Comparison of ENCODE assay signal across 27 cellular contexts in genomic region chr16:81905277-81905676, GRCh38.
"Had no signal": no experiment of that assay in that cellular context is flagged by ENCODE, and none has a peak within 500 bp of the region (broad histone marks: within the 10 kb centered on the region; RNA-seq: fewer than 3 reads in every experiment).

No MANE protein-coding gene starts in this region.

- H3K4me1 Mint-ChIP-seq: naive thymus-derived CD8-positive, alpha-beta T cell; stimulated activated memory B cell treated with anti-CD40 and anti-IgM and Interleukin-4, amounts not matched to agents 10 μg/mL and 1 μg/mL and 100 μg/mL, for 72 hours had no signal

- DNase-seq: activated CD4-positive, alpha-beta T cell treated with anti-CD3 and anti-CD28 coated beads for 48 hours; activated CD4-positive, alpha-beta T cell treated with anti-CD3 and anti-CD28 coated beads, Interleukin-2, amount 50 U/mL, for 48 hours; activated CD8-positive, alpha-beta memory T cell treated with anti-CD3 and anti-CD28 coated beads, Interleukin-2, amount 50 U/mL, for 4 hours; activated naive CD4-positive, alpha-beta T cell; activated T-cell treated with anti-CD3 and anti-CD28 coated beads, Interleukin-2, amount 50 U/mL, for 1 hour; central memory CD4-positive, alpha-beta T cell; midbrain; naive thymus-derived CD8-positive, alpha-beta T cell; nucleus accumbens; pancreas; stimulated activated CD4-positive, alpha-beta T cell treated with anti-CD3 and anti-CD28 coated beads, Interleukin-1b, Interleukin-23, amount 100 ng/mL, for 48 hours; stimulated activated CD4-positive, alpha-beta T cell treated with anti-CD3 and anti-CD28 coated beads, Interleukin-4, amount 100 ng/mL, for 4 hours; stimulated activated CD8-positive, alpha-beta memory T cell treated with anti-CD3 and anti-CD28 coated beads, Interleukin-4, amount 100 ng/mL, for 48 hours; stomach; thyroid gland; upper lobe of left lung had no signal

- H3K36me3 ChIP-seq: breast epithelium, gastroesophageal sphincter, pancreas, prostate gland, thyroid gland, vagina had no signal

- H3K4me1 ChIP-seq: breast epithelium, gastroesophageal sphincter, pancreas, prostate gland, thyroid gland, vagina had no signal

- H3K4me3 ChIP-seq: breast epithelium, gastroesophageal sphincter, hepatocyte, pancreas, prostate gland, smooth muscle cell, stomach, thyroid gland, upper lobe of left lung, vagina had no signal

- H3K9me3 ChIP-seq: breast epithelium, gastroesophageal sphincter, pancreas, prostate gland, stomach, thyroid gland, upper lobe of left lung, vagina had no signal

- H3K27me3 Mint-ChIP-seq: stimulated activated memory B cell treated with anti-CD40 and anti-IgM and Interleukin-4, amounts not matched to agents 10 μg/mL and 1 μg/mL and 100 μg/mL, for 72 hours had no signal

- ATAC-seq: activated CD4-positive, CD25-positive, alpha-beta regulatory T cell treated with anti-CD3 and anti-CD28 coated beads, Interleukin-2, amount 50 U/mL, for 24 hours; activated naive CD4-positive, alpha-beta T cell treated with anti-CD3 and anti-CD28 coated beads, Interleukin-2, amount 50 U/mL, for 72 hours; gastroesophageal sphincter; naive thymus-derived CD8-positive, alpha-beta T cell; pancreas; stimulated activated memory B cell treated with anti-CD40 and anti-IgM and Interleukin-4, amounts not matched to agents 10 μg/mL and 1 μg/mL and 100 μg/mL, for 72 hours had no signal

- H3K9me3 Mint-ChIP-seq: stimulated activated memory B cell treated with anti-CD40 and anti-IgM and Interleukin-4, amounts not matched to agents 10 μg/mL and 1 μg/mL and 100 μg/mL, for 72 hours; T-helper 2 cell treated with Interferon-gamma antibody and Interleukin-4, amounts not matched to agents 5 μg/mL and 100 μg/mL, for 36 hours had no signal

- H3K27me3 ChIP-seq: breast epithelium, gastroesophageal sphincter, hepatocyte, pancreas, stomach, thyroid gland, upper lobe of left lung, vagina had no signal

- H3K4me3 Mint-ChIP-seq: naive thymus-derived CD8-positive, alpha-beta T cell; neural crest cell; stimulated activated memory B cell treated with anti-CD40 and anti-IgM and Interleukin-4, amounts not matched to agents 10 μg/mL and 1 μg/mL and 100 μg/mL, for 72 hours; T-helper 2 cell treated with Interferon-gamma antibody and Interleukin-4, amounts not matched to agents 5 μg/mL and 100 μg/mL, for 36 hours had no signal
